Comparison of ENCODE assay signal across 14 cellular contexts in genomic region chr1:46003315-46003714, GRCh38.
"Had no signal": no experiment of that assay in that cellular context is flagged by ENCODE, and none has a peak within 500 bp of the region (broad histone marks: within the 10 kb centered on the region; RNA-seq: fewer than 3 reads in every experiment).

No MANE protein-coding gene starts in this region.

- H3K27ac ChIP-seq: tibial nerve had no signal

- ATAC-seq: activated CD4-positive, CD25-positive, alpha-beta regulatory T cell treated with anti-CD3 and anti-CD28 coated beads, Interleukin-2, amount 50 U/mL, for 24 hours; right cardiac atrium; stimulated activated memory B cell treated with anti-CD40 and anti-IgM and Interleukin-4, amounts not matched to agents 10 μg/mL and 1 μg/mL and 100 μg/mL, for 72 hours had no signal

- H3K27me3 ChIP-seq: tibial nerve had no signal

- H3K4me3 ChIP-seq: smooth muscle cell, tibial nerve had no signal

- DNase-seq: activated CD4-positive, alpha-beta T cell treated with anti-CD3 and anti-CD28 coated beads, Interleukin-2, amount 50 U/mL, for 4 hours; activated effector memory CD4-positive, alpha-beta T cell treated with Interleukin-2 at 50 U/mL for 16 hours; activated T-cell treated with anti-CD3 and anti-CD28 coated beads, Interleukin-2, amount 50 U/mL, for 1 hour; central memory CD4-positive, alpha-beta T cell; cortex of kidney; effector memory CD4-positive, alpha-beta T cell; immature natural killer cell; nucleus accumbens; right cardiac atrium; T-helper 2 cell had no signal

- H3K9me3 ChIP-seq: tibial nerve had no signal

- H3K4me1 ChIP-seq: tibial nerve had no signal
